Comparison of ENCODE assay signal across 18 cellular contexts in genomic region chr3:188431040-188431439, GRCh38.
A peak's percentile ranks its signal among the peaks of the same experiment; 100 is the strongest.
DNase-seq lines count a peak whose midpoint lies in the region; ATAC-seq and TF ChIP-seq lines count a peak whose summit lies in the region.
"Had no signal": no experiment of that assay in that cellular context is flagged by ENCODE, and none has a peak within 500 bp of the region (broad histone marks: within the 10 kb centered on the region; RNA-seq: fewer than 3 reads in every experiment).

No MANE protein-coding gene starts in this region.

- peaks cover 16% of the 10 kb centered on the region for H4K20me1 ChIP-seq in IMR-90 (ENCODE audit: insufficient read depth, low read length)
- no peaks in the 10 kb centered on the region for H4K20me1 ChIP-seq in mammary epithelial cell (ENCODE audit: insufficient read depth, low read length)

- H3K36me3 ChIP-seq in IMR-90 (ENCODE audit: control insufficient read depth, insufficient read depth, low read length), result peaks cover 2% of the 10 kb centered on the region
- no peaks in the 10 kb centered on the region for H3K36me3 ChIP-seq in mammary epithelial cell (ENCODE audit: insufficient read depth, low read length)
- H3K36me3 ChIP-seq in tibial artery, result no peaks in the 10 kb centered on the region
- H3K36me3 ChIP-seq: gastrocnemius medialis, suprapubic skin had no signal

- no peak overlapping the region for H3K9ac ChIP-seq in IMR-90 (ENCODE audit: low read depth, low read length)
- no peak overlapping the region for H3K9ac ChIP-seq in mammary epithelial cell (ENCODE audit: insufficient read depth, low read length)

- in situ Hi-C loops in IMR-90 (cut with MboI; ENCODE audit: low sequenced_read_pairs), result no loop called here
- in situ Hi-C loops in mammary epithelial cell (cut with MboI; ENCODE audit: low sequenced_read_pairs in 2 of 2), result no loop called here

- H3K4ac ChIP-seq in IMR-90 (ENCODE audit: low read depth, low read length), result no peak overlapping the region

- no peak overlapping the region for H3K23ac ChIP-seq in IMR-90 (ENCODE audit: low read depth, low read length)

- 0 out of 2 replicates have a peak overlapping the region, but pooled peaks have one; percentile 44 for H3K14ac ChIP-seq in IMR-90 (replicated peaks; ENCODE audit: low read depth, low read length)

- no peak for TF ChIP-seq POLR2A in IMR-90 (IDR thresholded peaks at IDR 0.05; ENCODE audit: low read depth, low read length)

- peaks cover 15% of the 10 kb centered on the region for H3K9me1 ChIP-seq in IMR-90 (ENCODE audit: insufficient read depth, low read length)

- no peak overlapping the region for H3K4me3 ChIP-seq in IMR-90 (ENCODE audit: insufficient read depth, low read depth, low read length)
- H3K4me3 ChIP-seq in mammary epithelial cell (replicated peaks in 1 of 3; ENCODE audit: insufficient read depth in 1 of 3, low read depth in 2 of 3, low read length in 3 of 3), result no peak overlapping the region
- no peak overlapping the region for H3K4me3 ChIP-seq in tibial artery
- H3K4me3 ChIP-seq: gastrocnemius medialis, suprapubic skin had no signal

- no peak for TF ChIP-seq RAD21 in IMR-90 (IDR thresholded peaks at IDR 0.05; ENCODE audit: low read length)

- no peak for DNase-seq in IMR-90
- DNase-seq in mammary epithelial cell, result no peak
- DNase-seq in midbrain (lab: John Stamatoyannopoulos, UW), result peak; percentile 11
- no peak for DNase-seq in tibial artery
- DNase-seq in head of caudate nucleus, result no peak
- DNase-seq in medulla oblongata (ENCODE audit: extremely low spot score), result no peak
- DNase-seq: activated effector memory CD4-positive, alpha-beta T cell treated with anti-CD3 and anti-CD28 coated beads, Interleukin-2, amount 50 U/mL, for 16 hours; anterior cingulate cortex; DMS53; gastrocnemius medialis; NCI-H1092; NCI-H526; OCI-M1; retina; stimulated activated CD4-positive, alpha-beta T cell treated with anti-CD3 and anti-CD28 coated beads, Interleukin-1b, Interleukin-23, amount 100 ng/mL, for 48 hours; T1000 had no signal

- H4K91ac ChIP-seq in IMR-90 (ENCODE audit: insufficient read depth, low read depth, low read length), result no peak overlapping the region

- no peak overlapping the region for H2BK120ac ChIP-seq in IMR-90 (ENCODE audit: low read depth, low read length)

- H3K9me3 ChIP-seq in IMR-90 (ENCODE audit: control insufficient read depth, insufficient read depth, low read length), result no peaks in the 10 kb centered on the region
- H3K9me3 ChIP-seq in mammary epithelial cell (replicated peaks; ENCODE audit: insufficient read depth, low read length), result no peaks in the 10 kb centered on the region
- no peaks in the 10 kb centered on the region for H3K9me3 ChIP-seq in tibial artery
- H3K9me3 ChIP-seq: gastrocnemius medialis, suprapubic skin had no signal

- H4K8ac ChIP-seq in IMR-90 (ENCODE audit: low read depth in 2 of 2, low read length in 2 of 2), result no peak overlapping the region; a peak in 1 of 4 replicates

- no peak overlapping the region for H2AK9ac ChIP-seq in IMR-90 (replicated peaks; ENCODE audit: low read depth, low read length, poor library complexity)

- CTCF ChIA-PET in IMR-90 (lab: Yijun Ruan, JAX) (no interaction called here), mammary epithelial cell (lab: Charles Lee; ENCODE audit: low non-redundant PET) (no interaction called here)

- BruUV-seq in IMR-90 (replicated peaks; lab: Mats Ljungman, UMichigan) (no TSS peak), mammary epithelial cell (replicated peaks; lab: Mats Ljungman, UMichigan) (TSS peak; percentile 54)

- H3K4me2 ChIP-seq in IMR-90 (ENCODE audit: low read depth, low read length) (no peak overlapping the region), mammary epithelial cell (ENCODE audit: insufficient read depth, low read depth, low read length) (no peak overlapping the region)

- H2AK5ac ChIP-seq in IMR-90 (ENCODE audit: low read depth, low read length), result no peak overlapping the region

- no peak for TF ChIP-seq CTCF in IMR-90 (conservative IDR thresholded peaks at IDR 0.05; ENCODE audit: low read depth, low read length)
- no peak for TF ChIP-seq CTCF in mammary epithelial cell (conservative IDR thresholded peaks at IDR 0.05 in 1 of 2, IDR thresholded peaks at IDR 0.05 in 1 of 2; ENCODE audit: extremely low read depth in 1 of 2, insufficient read depth in 1 of 2, low read depth in 1 of 2, low read length in 2 of 2)
- TF ChIP-seq CTCF in tibial artery (IDR thresholded peaks at IDR 0.05), result no peak

- intact Hi-C loops in IMR-90 (cut with micrococcal nuclease), result no loop called here
- intact Hi-C loops in mammary epithelial cell (cut with micrococcal nuclease), result no loop called here
- intact Hi-C loops in tibial artery (cut with DNase I; ENCODE audit: low total_unique reads), result no loop called here
- intact Hi-C loops in head of caudate nucleus (cut with DNase I), result no loop called here

- H3K79me1 ChIP-seq in IMR-90 (ENCODE audit: low read depth in 1 of 2, low read length in 2 of 2), result peaks cover 36 to 68% of the 10 kb centered on the region in 2 experiments

- H2AFZ ChIP-seq in IMR-90 (replicated peaks; ENCODE audit: low read length, poor library complexity) (no peak overlapping the region), mammary epithelial cell (ENCODE audit: low read depth, low read length) (no peak overlapping the region)

- H2BK5ac ChIP-seq in IMR-90 (ENCODE audit: low read depth, low read length, poor library complexity, severe bottlenecking), result no peak overlapping the region

- dilution Hi-C loops in IMR-90 (cut with HindIII; ENCODE audit: low sequenced_read_pairs, unreplicated experiment), result no loop called here
- dilution Hi-C loops in mammary epithelial cell (cut with HindIII; ENCODE audit: low sequenced_read_pairs), result no loop called here

- H3K79me2 ChIP-seq in mammary epithelial cell (ENCODE audit: insufficient read depth, low read length), result peaks cover 9% of the 10 kb centered on the region

- WGBS in IMR-90 (ENCODE audit: extremely low coverage in 2 of 2, insufficient read length in 1 of 2), 2 experiments, result no CpG with 5 or more reads among the region's 5 CpGs
- 99% methylated on average over 5 of the region's 5 CpGs for WGBS in mammary epithelial cell (ENCODE audit: low coverage, missing lambda C conversion rate)

- H2BK15ac ChIP-seq in IMR-90 (ENCODE audit: low read depth, low read length), result no peak overlapping the region

- POLR2A ChIA-PET in IMR-90 (lab: Charles Lee; ENCODE audit: unreplicated experiment), result no interaction called here

- H4K5ac ChIP-seq in IMR-90 (ENCODE audit: low read depth, low read length), result no peak overlapping the region

- H3K27me3 ChIP-seq in IMR-90 (ENCODE audit: control insufficient read depth, insufficient read depth, low read length), result no peaks in the 10 kb centered on the region
- H3K27me3 ChIP-seq in mammary epithelial cell (ENCODE audit: insufficient read depth, low read length), result no peaks in the 10 kb centered on the region
- H3K27me3 ChIP-seq in tibial artery, result no peaks in the 10 kb centered on the region
- H3K27me3 ChIP-seq: gastrocnemius medialis, suprapubic skin had no signal

- H3K18ac ChIP-seq in IMR-90 (ENCODE audit: low read depth, low read length), result no peak overlapping the region

- no peak overlapping the region for H3K56ac ChIP-seq in IMR-90 (ENCODE audit: extremely low read depth, insufficient read depth, low read length)

- H3K27ac ChIP-seq in IMR-90 (ENCODE audit: insufficient read depth, low read length) (no peak overlapping the region), mammary epithelial cell (ENCODE audit: insufficient read depth, low read depth, low read length) (peak overlapping the region; percentile 58), tibial artery (peak overlapping the region; percentile 68 to 75)
- H3K27ac ChIP-seq: gastrocnemius medialis, suprapubic skin had no signal

- peaks cover 10% of the 10 kb centered on the region for H3K4me1 ChIP-seq in IMR-90 (ENCODE audit: control insufficient read depth, insufficient read depth, low read length)
- H3K4me1 ChIP-seq in mammary epithelial cell (ENCODE audit: insufficient read depth, low read length), result peaks cover 12% of the 10 kb centered on the region
- peaks cover 0 to 89% (median 33%) of the 10 kb centered on the region in 4 donors for H3K4me1 ChIP-seq in tibial artery

- ATAC-seq in IMR-90 (ENCODE audit: low read depth) (no peak), GM21447 (IDR thresholded peaks at IDR 0.05; ENCODE audit: unreplicated experiment) (no peak)

- H2BK20ac ChIP-seq in IMR-90 (ENCODE audit: low read depth, low read length), result no peak overlapping the region

TF ChIP-seq in IMR-90, 13 proteins besides CTCF, POLR2A, EP300 and RAD21:
- TF ChIP-seq SMC3 (IDR thresholded peaks at IDR 0.05; ENCODE audit: low read depth, low read length), result no peak
- no peak for TF ChIP-seq CHD1 (IDR thresholded peaks at IDR 0.05; ENCODE audit: low read depth, low read length)
- no peak for TF ChIP-seq NFE2L2 (IDR thresholded peaks at IDR 0.05; ENCODE audit: low read depth, low read length)
- TF ChIP-seq RFX5 (IDR thresholded peaks at IDR 0.05; ENCODE audit: low read depth, low read length), result no peak
- TF ChIP-seq, protein P1, sequence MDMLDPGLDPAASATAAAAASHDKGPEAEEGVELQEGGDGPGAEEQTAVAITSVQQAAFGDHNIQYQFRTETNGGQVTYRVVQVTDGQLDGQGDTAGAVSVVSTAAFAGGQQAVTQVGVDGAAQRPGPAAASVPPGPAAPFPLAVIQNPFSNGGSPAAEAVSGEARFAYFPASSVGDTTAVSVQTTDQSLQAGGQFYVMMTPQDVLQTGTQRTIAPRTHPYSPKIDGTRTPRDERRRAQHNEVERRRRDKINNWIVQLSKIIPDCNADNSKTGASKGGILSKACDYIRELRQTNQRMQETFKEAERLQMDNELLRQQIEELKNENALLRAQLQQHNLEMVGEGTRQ (IDR thresholded peaks at IDR 0.05; ENCODE audit: low read depth, low read length), result no peak
